In the genomic region with DNA sequence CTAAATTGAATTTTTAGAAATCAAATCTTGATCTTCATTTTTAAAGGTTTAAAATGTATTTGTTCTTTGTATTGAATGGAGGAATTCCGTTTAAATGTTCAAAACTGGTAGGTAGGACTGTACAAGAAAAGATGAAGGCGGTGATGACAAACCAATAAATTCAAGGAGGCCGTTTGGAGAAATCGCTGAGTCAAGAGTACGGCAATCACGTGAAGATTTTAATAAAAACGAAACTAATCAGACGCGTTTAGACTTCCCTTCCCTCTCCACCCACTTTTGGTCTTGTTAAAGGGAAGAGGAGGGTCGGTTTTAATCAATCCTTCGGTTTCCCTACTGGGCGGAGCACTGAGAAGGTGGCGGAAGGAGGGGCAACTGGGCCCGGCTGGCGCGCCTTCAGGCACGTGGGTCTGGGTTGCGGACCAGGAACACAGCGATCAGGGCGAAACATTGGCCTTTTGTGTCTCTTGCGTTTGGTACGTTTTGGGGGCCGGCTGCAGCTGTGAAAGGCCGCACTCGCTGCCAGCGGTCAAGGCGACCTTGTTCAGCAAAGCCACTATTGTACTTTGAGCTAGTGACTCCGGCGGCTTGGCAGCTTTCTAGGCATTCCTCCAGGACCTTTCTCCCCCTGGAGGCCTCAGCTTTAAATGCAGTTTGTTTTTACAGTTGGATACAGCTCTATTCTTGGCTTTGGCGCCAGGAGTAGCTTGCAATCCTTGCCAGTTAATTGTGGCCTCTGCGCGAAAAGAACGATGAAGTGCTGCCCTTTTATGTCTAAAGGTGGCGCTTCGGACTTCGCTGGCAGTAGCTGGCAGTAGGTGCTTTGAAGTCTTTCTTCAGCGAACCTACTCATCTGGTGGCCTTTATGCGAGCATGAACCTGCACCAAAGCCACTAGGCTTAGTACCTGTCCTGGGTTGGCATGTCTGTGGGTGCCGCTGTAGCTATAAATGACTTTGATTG, we compare ENCODE assay signal across 1 cellular context.
TF ChIP-seq lines count a peak whose summit lies in the region.

No MANE protein-coding gene starts in this region.

TF ChIP-seq in HepG2, 621 proteins besides CTCF, POLR2A, EP300 and RAD21 (continued from another document and continues in another):
- no peak for TF ChIP-seq ZNF761 (CRISPR knock-in tag; conservative IDR thresholded peaks at IDR 0.05)
- peak; percentile 79 for TF ChIP-seq ZFX (CRISPR knock-in tag; IDR thresholded peaks at IDR 0.05; ENCODE audit: low read depth)
- 0 out of 2 replicates have a peak, but pooled peaks have one; percentile 50 for TF ChIP-seq SMYD3 (CRISPR knock-in tag; IDR thresholded peaks at IDR 0.05)
- TF ChIP-seq, protein P1, sequence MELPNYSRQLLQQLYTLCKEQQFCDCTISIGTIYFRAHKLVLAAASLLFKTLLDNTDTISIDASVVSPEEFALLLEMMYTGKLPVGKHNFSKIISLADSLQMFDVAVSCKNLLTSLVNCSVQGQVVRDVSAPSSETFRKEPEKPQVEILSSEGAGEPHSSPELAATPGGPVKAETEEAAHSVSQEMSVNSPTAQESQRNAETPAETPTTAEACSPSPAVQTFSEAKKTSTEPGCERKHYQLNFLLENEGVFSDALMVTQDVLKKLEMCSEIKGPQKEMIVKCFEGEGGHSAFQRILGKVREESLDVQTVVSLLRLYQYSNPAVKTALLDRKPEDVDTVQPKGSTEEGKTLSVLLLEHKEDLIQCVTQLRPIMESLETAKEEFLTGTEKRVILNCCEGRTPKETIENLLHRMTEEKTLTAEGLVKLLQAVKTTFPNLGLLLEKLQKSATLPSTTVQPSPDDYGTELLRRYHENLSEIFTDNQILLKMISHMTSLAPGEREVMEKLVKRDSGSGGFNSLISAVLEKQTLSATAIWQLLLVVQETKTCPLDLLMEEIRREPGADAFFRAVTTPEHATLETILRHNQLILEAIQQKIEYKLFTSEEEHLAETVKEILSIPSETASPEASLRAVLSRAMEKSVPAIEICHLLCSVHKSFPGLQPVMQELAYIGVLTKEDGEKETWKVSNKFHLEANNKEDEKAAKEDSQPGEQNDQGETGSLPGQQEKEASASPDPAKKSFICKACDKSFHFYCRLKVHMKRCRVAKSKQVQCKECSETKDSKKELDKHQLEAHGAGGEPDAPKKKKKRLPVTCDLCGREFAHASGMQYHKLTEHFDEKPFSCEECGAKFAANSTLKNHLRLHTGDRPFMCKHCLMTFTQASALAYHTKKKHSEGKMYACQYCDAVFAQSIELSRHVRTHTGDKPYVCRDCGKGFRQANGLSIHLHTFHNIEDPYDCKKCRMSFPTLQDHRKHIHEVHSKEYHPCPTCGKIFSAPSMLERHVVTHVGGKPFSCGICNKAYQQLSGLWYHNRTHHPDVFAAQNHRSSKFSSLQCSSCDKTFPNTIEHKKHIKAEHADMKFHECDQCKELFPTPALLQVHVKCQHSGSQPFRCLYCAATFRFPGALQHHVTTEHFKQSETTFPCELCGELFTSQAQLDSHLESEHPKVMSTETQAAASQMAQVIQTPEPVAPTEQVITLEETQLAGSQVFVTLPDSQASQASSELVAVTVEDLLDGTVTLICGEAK (IDR thresholded peaks at IDR 0.05), result no peak
- TF ChIP-seq, protein P1 (CRISPR knock-in tag; IDR thresholded peaks at IDR 0.05), result peak; percentile 53; the same call in 1 of the 2 replicates
- TF ChIP-seq NFIC (IDR thresholded peaks at IDR 0.05; ENCODE audit: low read length), result no peak
- TF ChIP-seq BORCS8-MEF2B (CRISPR knock-in tag; IDR thresholded peaks at IDR 0.05), result peak; percentile 64; the same call in 1 of the 2 replicates
- no peak for TF ChIP-seq ZNF253 (CRISPR knock-in tag; IDR thresholded peaks at IDR 0.05; ENCODE audit: borderline replicate concordance)
- TF ChIP-seq, protein P2, sequence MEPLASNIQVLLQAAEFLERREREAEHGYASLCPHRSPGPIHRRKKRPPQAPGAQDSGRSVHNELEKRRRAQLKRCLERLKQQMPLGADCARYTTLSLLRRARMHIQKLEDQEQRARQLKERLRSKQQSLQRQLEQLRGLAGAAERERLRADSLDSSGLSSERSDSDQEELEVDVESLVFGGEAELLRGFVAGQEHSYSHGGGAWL (CRISPR knock-in tag; IDR thresholded peaks at IDR 0.05), result no peak
- no peak for TF ChIP-seq ZKSCAN8 (CRISPR knock-in tag; IDR thresholded peaks at IDR 0.05; ENCODE audit: borderline replicate concordance)
- TF ChIP-seq CENPX (CRISPR knock-in tag; IDR thresholded peaks at IDR 0.05), result no peak
- TF ChIP-seq ARNTL (CRISPR knock-in tag; IDR thresholded peaks at IDR 0.05), result peak; percentile 71; the same call in 1 of the 2 replicates
- TF ChIP-seq ZNF501 (CRISPR knock-in tag; IDR thresholded peaks at IDR 0.05), result 0 out of 2 replicates have a peak, but pooled peaks have one; percentile 36
- TF ChIP-seq, protein P3, sequence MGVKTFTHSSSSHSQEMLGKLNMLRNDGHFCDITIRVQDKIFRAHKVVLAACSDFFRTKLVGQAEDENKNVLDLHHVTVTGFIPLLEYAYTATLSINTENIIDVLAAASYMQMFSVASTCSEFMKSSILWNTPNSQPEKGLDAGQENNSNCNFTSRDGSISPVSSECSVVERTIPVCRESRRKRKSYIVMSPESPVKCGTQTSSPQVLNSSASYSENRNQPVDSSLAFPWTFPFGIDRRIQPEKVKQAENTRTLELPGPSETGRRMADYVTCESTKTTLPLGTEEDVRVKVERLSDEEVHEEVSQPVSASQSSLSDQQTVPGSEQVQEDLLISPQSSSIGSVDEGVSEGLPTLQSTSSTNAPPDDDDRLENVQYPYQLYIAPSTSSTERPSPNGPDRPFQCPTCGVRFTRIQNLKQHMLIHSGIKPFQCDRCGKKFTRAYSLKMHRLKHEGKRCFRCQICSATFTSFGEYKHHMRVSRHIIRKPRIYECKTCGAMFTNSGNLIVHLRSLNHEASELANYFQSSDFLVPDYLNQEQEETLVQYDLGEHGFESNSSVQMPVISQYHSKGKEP (CRISPR knock-in tag; IDR thresholded peaks at IDR 0.05), result no peak
- TF ChIP-seq SIN3A (IDR thresholded peaks at IDR 0.05; ENCODE audit: borderline replicate concordance, low read depth, low read length), result no peak
- peak; percentile 50 for TF ChIP-seq TBL1XR1 (IDR thresholded peaks at IDR 0.05; ENCODE audit: borderline replicate concordance, low read length, partially characterized antibody)
- TF ChIP-seq KDM2A (CRISPR knock-in tag; IDR thresholded peaks at IDR 0.05; ENCODE audit: borderline replicate concordance, low read depth), result peak; percentile 33; the same call in 1 of the 2 replicates
- TF ChIP-seq DMAP1 (CRISPR knock-in tag; IDR thresholded peaks at IDR 0.05), result peak; percentile 62
- TF ChIP-seq KAT8 (CRISPR knock-in tag; IDR thresholded peaks at IDR 0.05), result peak; percentile 61; the same call in 1 of the 2 replicates
- no peak for TF ChIP-seq CBX5 (CRISPR knock-in tag; IDR thresholded peaks at IDR 0.05; ENCODE audit: borderline replicate concordance)
- peak; percentile 9 to 40; a peak in 1 of 4 replicates for TF ChIP-seq MAFK (conservative IDR thresholded peaks at IDR 0.05 in 1 of 2, IDR thresholded peaks at IDR 0.05 in 1 of 2; ENCODE audit: low read length in 2 of 2)
- no peak for TF ChIP-seq ZSCAN12 (CRISPR knock-in tag; IDR thresholded peaks at IDR 0.05)
- TF ChIP-seq NCOR1 (IDR thresholded peaks at IDR 0.05; ENCODE audit: borderline replicate concordance, low read length), result peak; percentile 60; the same call in 1 of the 2 replicates
- TF ChIP-seq MTA3 (CRISPR knock-in tag; IDR thresholded peaks at IDR 0.05), result no peak
- TF ChIP-seq, protein P4, sequence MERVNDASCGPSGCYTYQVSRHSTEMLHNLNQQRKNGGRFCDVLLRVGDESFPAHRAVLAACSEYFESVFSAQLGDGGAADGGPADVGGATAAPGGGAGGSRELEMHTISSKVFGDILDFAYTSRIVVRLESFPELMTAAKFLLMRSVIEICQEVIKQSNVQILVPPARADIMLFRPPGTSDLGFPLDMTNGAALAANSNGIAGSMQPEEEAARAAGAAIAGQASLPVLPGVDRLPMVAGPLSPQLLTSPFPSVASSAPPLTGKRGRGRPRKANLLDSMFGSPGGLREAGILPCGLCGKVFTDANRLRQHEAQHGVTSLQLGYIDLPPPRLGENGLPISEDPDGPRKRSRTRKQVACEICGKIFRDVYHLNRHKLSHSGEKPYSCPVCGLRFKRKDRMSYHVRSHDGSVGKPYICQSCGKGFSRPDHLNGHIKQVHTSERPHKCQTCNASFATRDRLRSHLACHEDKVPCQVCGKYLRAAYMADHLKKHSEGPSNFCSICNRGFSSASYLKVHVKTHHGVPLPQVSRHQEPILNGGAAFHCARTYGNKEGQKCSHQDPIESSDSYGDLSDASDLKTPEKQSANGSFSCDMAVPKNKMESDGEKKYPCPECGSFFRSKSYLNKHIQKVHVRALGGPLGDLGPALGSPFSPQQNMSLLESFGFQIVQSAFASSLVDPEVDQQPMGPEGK (CRISPR knock-in tag; IDR thresholded peaks at IDR 0.05), result peak; percentile 63
- peak; percentile 42 for TF ChIP-seq FOSL2 (CRISPR knock-in tag; IDR thresholded peaks at IDR 0.05)
- TF ChIP-seq, protein P5, sequence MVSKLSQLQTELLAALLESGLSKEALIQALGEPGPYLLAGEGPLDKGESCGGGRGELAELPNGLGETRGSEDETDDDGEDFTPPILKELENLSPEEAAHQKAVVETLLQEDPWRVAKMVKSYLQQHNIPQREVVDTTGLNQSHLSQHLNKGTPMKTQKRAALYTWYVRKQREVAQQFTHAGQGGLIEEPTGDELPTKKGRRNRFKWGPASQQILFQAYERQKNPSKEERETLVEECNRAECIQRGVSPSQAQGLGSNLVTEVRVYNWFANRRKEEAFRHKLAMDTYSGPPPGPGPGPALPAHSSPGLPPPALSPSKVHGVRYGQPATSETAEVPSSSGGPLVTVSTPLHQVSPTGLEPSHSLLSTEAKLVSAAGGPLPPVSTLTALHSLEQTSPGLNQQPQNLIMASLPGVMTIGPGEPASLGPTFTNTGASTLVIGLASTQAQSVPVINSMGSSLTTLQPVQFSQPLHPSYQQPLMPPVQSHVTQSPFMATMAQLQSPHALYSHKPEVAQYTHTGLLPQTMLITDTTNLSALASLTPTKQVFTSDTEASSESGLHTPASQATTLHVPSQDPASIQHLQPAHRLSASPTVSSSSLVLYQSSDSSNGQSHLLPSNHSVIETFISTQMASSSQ (IDR thresholded peaks at IDR 0.05; ENCODE audit: low read depth), result 0 out of 2 replicates have a peak, but pooled peaks have one; percentile 35
- TF ChIP-seq, protein P5 (CRISPR knock-in tag; IDR thresholded peaks at IDR 0.05; ENCODE audit: borderline replicate concordance), result peak; percentile 35; the same call in 1 of the 2 replicates
- TF ChIP-seq, protein P6, sequence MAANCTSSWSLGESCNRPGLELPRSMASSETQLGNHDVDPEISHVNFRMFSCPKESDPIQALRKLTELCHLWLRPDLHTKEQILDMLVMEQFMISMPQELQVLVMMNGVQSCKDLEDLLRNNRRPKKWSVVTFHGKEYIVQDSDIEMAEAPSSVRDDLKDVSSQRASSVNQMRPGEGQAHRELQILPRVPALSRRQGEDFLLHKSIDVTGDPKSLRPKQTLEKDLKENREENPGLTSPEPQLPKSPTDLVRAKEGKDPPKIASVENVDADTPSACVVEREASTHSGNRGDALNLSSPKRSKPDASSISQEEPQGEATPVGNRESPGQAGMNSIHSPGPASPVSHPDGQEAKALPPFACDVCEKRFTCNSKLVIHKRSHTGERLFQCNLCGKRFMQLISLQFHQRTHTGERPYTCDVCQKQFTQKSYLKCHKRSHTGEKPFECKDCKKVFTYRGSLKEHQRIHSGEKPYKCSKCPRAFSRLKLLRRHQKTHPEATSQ (CRISPR knock-in tag; IDR thresholded peaks at IDR 0.05; ENCODE audit: borderline replicate concordance), result peak; percentile 65; the same call in 1 of the 2 replicates
- no peak for TF ChIP-seq TEAD3 (CRISPR knock-in tag; optimal IDR thresholded peaks at IDR 0.05; ENCODE audit: borderline replicate concordance)
